8 cellular contexts compared by ENCODE assay signal in genomic region chr16:29862884-29863668, GRCh38.
DNase-seq lines count a peak whose midpoint lies in the region; ATAC-seq and TF ChIP-seq lines count a peak whose summit lies in the region.

Gene CDIPT, minus strand, starts transcription at chr16:29863226. Its CDS starts 369 bp downstream, at chr16:29862857.

- ATAC-seq in GM19328 (IDR thresholded peaks at IDR 0.05; ENCODE audit: unreplicated experiment) (peak; percentile 85), HG03520 (IDR thresholded peaks at IDR 0.05; ENCODE audit: unreplicated experiment) (peak; percentile 94)

- H3K27ac ChIP-seq in C4-2B, result peak within 1 kb of the TSS; percentile 86

- DNase-seq in NCI-H748 (lab: John Stamatoyannopoulos, UW; ENCODE audit: unreplicated experiment), result peak; percentile 93
- DNase-seq in activated CD4-positive, alpha-beta T cell treated with anti-CD3 and anti-CD28 coated beads, Interleukin-2, amount 50 U/mL, for 1 hour, result peak; percentile 90
- DNase-seq in dedifferentiated amniotic fluid mesenchymal stem cell (ENCODE audit: extremely low spot score), result peak; percentile 94
- DNase-seq in left kidney (ENCODE audit: low read depth, low spot score), result peak; percentile 99
- DNase-seq in stimulated activated CD4-positive, alpha-beta T cell treated with anti-CD3 and anti-CD28 coated beads, Interleukin-2, amount 100 ng/mL, for 24 hours, result peak; percentile 91 to 92

- TF ChIP-seq CTCF in C4-2B (conservative IDR thresholded peaks at IDR 0.05), result peak; percentile 87

Comparison
In these comparisons a context has a peak if more than half of its experiments do, and no peak if none do; other contexts are left out.
1. Peak in every context shown above with its lines: DNase-seq, ATAC-seq and H3K27ac ChIP-seq.